In genomic region chr1:244836598-244836997, GRCh38 we compare ENCODE assay signal across 8 cellular contexts. TPM values are rescaled to one million over a fixed set of nuclear protein-coding genes. Genes with fewer than 3 reads are reported as not detected.
DNase-seq lines count a peak whose midpoint lies in the region; ATAC-seq and TF ChIP-seq lines count a peak whose summit lies in the region.

No MANE protein-coding gene starts in this region.

- DNase-seq in right atrium auricular region (ENCODE audit: low spot score) (no peak), left cardiac atrium (no peak), MCF 10A (ENCODE audit: unreplicated experiment) (no peak), mesothelial cell of epicardium (ENCODE audit: low spot score in 2 of 2, unreplicated experiment in 2 of 2) (no peak), occipital lobe (lab: John Stamatoyannopoulos, UW) (no peak), NCI-H187 treated with DMSO at 0.1 percent for 48 hours (lab: John Stamatoyannopoulos, UW) (no peak), NOMO-1 treated with dmso at 0.1 percent for 144 hours (lab: John Stamatoyannopoulos, UW; ENCODE audit: unreplicated experiment) (no peak)

- intact Hi-C loops in left cardiac atrium (cut with DNase I): no loop called here
- intact Hi-C loops in MCF 10A (cut with micrococcal nuclease): loop anchor here (1.0 to 10.0 kb wide), 2 partner anchors 206 to 382 kb away; partner anchors contain the start of gene ADSS2

- H3K27me3 Mint-ChIP-seq in MCF 10A (ENCODE audit: insufficient read depth, unreplicated experiment): no peaks in the 10 kb centered on the region
- H3K27me3 Mint-ChIP-seq in mesothelial cell of epicardium (ENCODE audit: low read depth): no peaks in the 10 kb centered on the region

- peaks cover 40% of the 10 kb centered on the region for H3K4me1 Mint-ChIP-seq in MCF 10A (ENCODE audit: insufficient read depth, unreplicated experiment)
- H3K4me1 Mint-ChIP-seq in mesothelial cell of epicardium: peaks cover 35% of the 10 kb centered on the region

- H3K27me3 ChIP-seq in right atrium auricular region: no peaks in the 10 kb centered on the region

- TSS peak; percentile 1 for BruUV-seq in MCF 10A (replicated peaks; lab: Mats Ljungman, UMichigan)

- POLR2A ChIA-PET in MCF 10A (lab: Yijun Ruan, JAX): interaction anchor here (0.6 to 24.3 kb wide), 26 partner anchors 8 to 1730 kb away, joined by 3 to 1456 read pairs (median 5); partner anchors contain the start of genes CNST, DESI2, HNRNPU and TFB2M

- no peaks in the 10 kb centered on the region for H3K9me3 Mint-ChIP-seq in MCF 10A (ENCODE audit: unreplicated experiment)
- H3K9me3 Mint-ChIP-seq in mesothelial cell of epicardium: no peaks in the 10 kb centered on the region

- CTCF ChIA-PET in MCF 10A (lab: Yijun Ruan, JAX): interaction anchor here (0.5 to 5.7 kb wide), 19 partner anchors 11 to 1730 kb away, joined by 3 to 52 read pairs (median 5); partner anchors contain the start of genes CNST, HNRNPU and TFB2M

- peak overlapping the region; percentile 77 to 81 for H3K4me3 ChIP-seq in right atrium auricular region

- H3K36me3 ChIP-seq in right atrium auricular region: peaks cover 7% of the 10 kb centered on the region

- H3K27ac Mint-ChIP-seq in MCF 10A (ENCODE audit: low read depth, unreplicated experiment) (peak overlapping the region; percentile 99), mesothelial cell of epicardium (peak overlapping the region; percentile 96)

- no peak for ATAC-seq in left cardiac atrium
- no peak for ATAC-seq in GM18867 (IDR thresholded peaks at IDR 0.05; ENCODE audit: unreplicated experiment)

- peaks cover 0 to 60% of the 10 kb centered on the region in 2 donors for H3K4me1 ChIP-seq in right atrium auricular region

- no peak for TF ChIP-seq CTCF in right atrium auricular region (IDR thresholded peaks at IDR 0.05)
- no peak for TF ChIP-seq CTCF in MCF 10A (IDR thresholded peaks at IDR 0.05; ENCODE audit: unreplicated experiment)
- TF ChIP-seq CTCF in mesothelial cell of epicardium (IDR thresholded peaks at IDR 0.05; ENCODE audit: unreplicated experiment): no peak

- peak overlapping the region; percentile 99 to 100 for H3K27ac ChIP-seq in right atrium auricular region

- H3K4me3 Mint-ChIP-seq in MCF 10A (ENCODE audit: unreplicated experiment): peak overlapping the region; percentile 81
- peak overlapping the region; percentile 94 for H3K4me3 Mint-ChIP-seq in mesothelial cell of epicardium

- H3K9me3 ChIP-seq in right atrium auricular region: no peaks in the 10 kb centered on the region

- H3K36me3 Mint-ChIP-seq in MCF 10A (ENCODE audit: insufficient read depth, unreplicated experiment) (peaks cover 82% of the 10 kb centered on the region), mesothelial cell of epicardium (peaks cover 15% of the 10 kb centered on the region)

RNA-seq across cellular contexts. Expression of gene COX20, which starts 1.1 kb away (rescaled TPM):
- total RNA-seq in right atrium auricular region (10 to 100 TPM; 57.3 to 64.7 TPM), left cardiac atrium (10 to 100 TPM; 61.2 to 73.1 TPM), MCF 10A (2022) (44.6 and 46.1 TPM in 2 replicates), mesothelial cell of epicardium (27.7 to 31.9 TPM (median 29.3 TPM) in 3 replicates), occipital lobe (71.1 TPM)

RNA-seq across cellular contexts. Expression of gene HNRNPU, which starts 27.7 kb away (rescaled TPM):
- total RNA-seq in right atrium auricular region (100 to 1,000 TPM; 175 to 206 TPM), left cardiac atrium (100 to 1,000 TPM; 167 to 204 TPM), MCF 10A (2022) (454 and 572 TPM in 2 replicates), mesothelial cell of epicardium (423 to 436 TPM (median 424 TPM) in 3 replicates), occipital lobe (459 TPM)
